In genomic region chr12:89571481-89572190, GRCh38 we compare ENCODE assay signal across 20 cellular contexts. TPM values are rescaled to one million over a fixed set of nuclear protein-coding genes. Genes with fewer than 3 reads are reported as not detected.
DNase-seq lines count a peak whose midpoint lies in the region; ATAC-seq and TF ChIP-seq lines count a peak whose summit lies in the region.
"Had no signal": no experiment of that assay in that cellular context is flagged by ENCODE, and none has a peak within 500 bp of the region (broad histone marks: within the 10 kb centered on the region; RNA-seq: fewer than 3 reads in every experiment).

No MANE protein-coding gene starts in this region.

- H3K4me3 Mint-ChIP-seq in effector memory CD8-positive, alpha-beta T cell: no peak overlapping the region
- H3K4me3 Mint-ChIP-seq: dendritic cell treated with granulocyte-macrophage colony-stimulating factor and Interleukin-4, amounts not matched to agents 40 ng/mL and 50 ng/mL, for 4 days had no signal

- H3K4me3 ChIP-seq in MG63 (no peak overlapping the region), choroid plexus epithelial cell (ENCODE audit: low read depth, low read length) (no peak overlapping the region), skeletal muscle cell (ENCODE audit: low read depth, low read length) (no peak overlapping the region)
- H3K4me3 ChIP-seq: sigmoid colon, tibial artery had no signal

- peaks cover 2% of the 10 kb centered on the region for H3K36me3 Mint-ChIP-seq in effector memory CD8-positive, alpha-beta T cell (ENCODE audit: insufficient read depth)

- H3K4me1 Mint-ChIP-seq in effector memory CD8-positive, alpha-beta T cell (ENCODE audit: low read depth in 2 of 2): no peaks in the 10 kb centered on the region

- H3K27ac Mint-ChIP-seq in effector memory CD8-positive, alpha-beta T cell: no peak overlapping the region
- H3K27ac Mint-ChIP-seq: dendritic cell treated with granulocyte-macrophage colony-stimulating factor and Interleukin-4, amounts not matched to agents 40 ng/mL and 50 ng/mL, for 4 days had no signal

- no peaks in the 10 kb centered on the region for H3K9me3 Mint-ChIP-seq in effector memory CD8-positive, alpha-beta T cell
- H3K9me3 Mint-ChIP-seq: dendritic cell treated with granulocyte-macrophage colony-stimulating factor and Interleukin-4, amounts not matched to agents 40 ng/mL and 50 ng/mL, for 4 days had no signal

- TF ChIP-seq CTCF in choroid plexus epithelial cell (conservative IDR thresholded peaks at IDR 0.05; ENCODE audit: low read depth, low read length): no peak

- H3K27me3 ChIP-seq in MG63: no peaks in the 10 kb centered on the region
- H3K27me3 ChIP-seq: sigmoid colon, tibial artery had no signal

- no peak for ATAC-seq in effector memory CD8-positive, alpha-beta T cell (replicated peaks)
- ATAC-seq: left colon, Right ventricle myocardium inferior had no signal

- no peaks in the 10 kb centered on the region for H3K36me3 ChIP-seq in MG63
- H3K36me3 ChIP-seq: sigmoid colon, tibial artery had no signal

- no peaks in the 10 kb centered on the region for H3K9me3 ChIP-seq in MG63
- H3K9me3 ChIP-seq: sigmoid colon, tibial artery had no signal

- H3K27me3 Mint-ChIP-seq in effector memory CD8-positive, alpha-beta T cell: no peaks in the 10 kb centered on the region
- H3K27me3 Mint-ChIP-seq: dendritic cell treated with granulocyte-macrophage colony-stimulating factor and Interleukin-4, amounts not matched to agents 40 ng/mL and 50 ng/mL, for 4 days had no signal

- DNase-seq in ELR (ENCODE audit: low read depth) (peak; percentile 39), MG63 (peak; percentile 60), choroid plexus epithelial cell (ENCODE audit: low read depth) (peak; percentile 36), skeletal muscle cell (ENCODE audit: low read depth) (peak; percentile 39), iPS-NIHi7 (ENCODE audit: extremely low spot score) (no peak), NCI-H2171 treated with DMSO at 0.1 percent for 48 hours (lab: John Stamatoyannopoulos, UW) (no peak)
- DNase-seq in effector memory CD8-positive, alpha-beta T cell: no peak
- DNase-seq: activated gamma-delta T cell treated with Interleukin-2 at 50 U/mL for 16 hours; anterior cingulate cortex; erythroblast; hypothalamus; KBM-7; left colon; NCI-H1105 treated with DMSO at 0.1 percent for 48 hours; occipital lobe; sigmoid colon; stimulated activated CD4-positive, alpha-beta T cell treated with anti-CD3 and anti-CD28 coated beads, Interleukin-4, amount 100 ng/mL, for 4 hours; tibial artery had no signal

RNA-seq across cellular contexts. Expression of gene POC1B, which starts 45.8 kb away (rescaled TPM):
- total RNA-seq in MG63 (2014; rRNA removed; shearing (Covaris generic); ENCODE audit: low replicate concordance): 6.9 and 11.8 TPM in 2 replicates

RNA-seq across cellular contexts. Expression of gene GALNT4, which starts 47.0 kb away (rescaled TPM):
- 3.5 and 5.3 TPM in 2 replicates for total RNA-seq in MG63 (2014; rRNA removed; shearing (Covaris generic); ENCODE audit: low replicate concordance)

Comparison
In these comparisons a context has a peak if more than half of its experiments do, and no peak if none do; other contexts are left out.
1. DNase-seq: peak in ELR (single experiment), MG63 (single experiment), choroid plexus epithelial cell (single experiment) and skeletal muscle cell (single experiment); none in iPS-NIHi7 (single experiment), effector memory CD8-positive, alpha-beta T cell (0 of 3) and NCI-H2171 treated with DMSO at 0.1 percent for 48 hours (single experiment).